1 cellular context compared by ENCODE assay signal in the genomic region with DNA sequence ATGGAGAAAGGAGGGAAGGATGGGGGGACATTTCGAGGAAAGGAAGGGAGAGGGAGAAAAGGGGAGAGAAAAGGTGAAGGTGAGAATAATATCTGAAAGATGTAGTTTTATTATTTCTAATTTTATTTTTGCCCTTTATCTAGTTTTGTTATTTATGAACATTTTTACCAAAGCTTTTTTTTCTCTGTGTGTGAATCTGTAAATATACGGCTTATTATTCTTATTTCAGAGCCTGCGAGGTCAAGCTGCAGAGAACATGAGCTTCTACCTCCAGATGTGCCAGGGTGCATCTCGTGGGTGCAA.
A peak's percentile ranks its signal among the peaks of the same experiment; 100 is the strongest.
TF ChIP-seq lines count a peak whose summit lies in the region.

No MANE protein-coding gene starts in this region.

TF ChIP-seq in K562, 482 proteins besides CTCF, POLR2A, EP300 and RAD21 (continued from another document):
- TF ChIP-seq, protein P1, sequence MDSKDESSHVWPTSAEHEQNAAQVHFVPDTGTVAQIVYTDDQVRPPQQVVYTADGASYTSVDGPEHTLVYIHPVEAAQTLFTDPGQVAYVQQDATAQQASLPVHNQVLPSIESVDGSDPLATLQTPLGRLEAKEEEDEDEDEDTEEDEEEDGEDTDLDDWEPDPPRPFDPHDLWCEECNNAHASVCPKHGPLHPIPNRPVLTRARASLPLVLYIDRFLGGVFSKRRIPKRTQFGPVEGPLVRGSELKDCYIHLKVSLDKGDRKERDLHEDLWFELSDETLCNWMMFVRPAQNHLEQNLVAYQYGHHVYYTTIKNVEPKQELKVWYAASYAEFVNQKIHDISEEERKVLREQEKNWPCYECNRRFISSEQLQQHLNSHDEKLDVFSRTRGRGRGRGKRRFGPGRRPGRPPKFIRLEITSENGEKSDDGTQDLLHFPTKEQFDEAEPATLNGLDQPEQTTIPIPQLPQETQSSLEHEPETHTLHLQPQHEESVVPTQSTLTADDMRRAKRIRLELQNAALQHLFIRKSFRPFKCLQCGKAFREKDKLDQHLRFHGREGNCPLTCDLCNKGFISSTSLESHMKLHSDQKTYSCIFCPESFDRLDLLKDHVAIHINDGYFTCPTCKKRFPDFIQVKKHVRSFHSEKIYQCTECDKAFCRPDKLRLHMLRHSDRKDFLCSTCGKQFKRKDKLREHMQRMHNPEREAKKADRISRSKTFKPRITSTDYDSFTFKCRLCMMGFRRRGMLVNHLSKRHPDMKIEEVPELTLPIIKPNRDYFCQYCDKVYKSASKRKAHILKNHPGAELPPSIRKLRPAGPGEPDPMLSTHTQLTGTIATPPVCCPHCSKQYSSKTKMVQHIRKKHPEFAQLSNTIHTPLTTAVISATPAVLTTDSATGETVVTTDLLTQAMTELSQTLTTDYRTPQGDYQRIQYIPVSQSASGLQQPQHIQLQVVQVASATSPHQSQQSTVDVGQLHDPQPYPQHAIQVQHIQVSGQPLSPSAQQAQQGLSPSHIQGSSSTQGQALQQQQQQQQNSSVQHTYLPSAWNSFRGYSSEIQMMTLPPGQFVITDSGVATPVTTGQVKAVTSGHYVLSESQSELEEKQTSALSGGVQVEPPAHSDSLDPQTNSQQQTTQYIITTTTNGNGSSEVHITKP (IDR thresholded peaks at IDR 0.05; ENCODE audit: partially characterized antibody) = no peak
- TF ChIP-seq MTA2 (IDR thresholded peaks at IDR 0.05; ENCODE audit: low read depth) (no peak), ZNF12 (CRISPR knock-in tag; IDR thresholded peaks at IDR 0.05) (no peak), NFATC3 (IDR thresholded peaks at IDR 0.05) (no peak), ATF1 (CRISPR knock-in tag; IDR thresholded peaks at IDR 0.05) (no peak), ATF1 (tag; IDR thresholded peaks at IDR 0.05) (peak; percentile 43), BCOR (IDR thresholded peaks at IDR 0.05) (0 out of 2 replicates have a peak, but pooled peaks have one; percentile 5), ZBTB7A (IDR thresholded peaks at IDR 0.05; ENCODE audit: borderline replicate concordance, control insufficient read depth, low read depth, low read length) (no peak), POLR2B (IDR thresholded peaks at IDR 0.05; ENCODE audit: low read depth, partially characterized antibody) (peak; percentile 1), SMARCA5 (IDR thresholded peaks at IDR 0.05) (0 out of 2 replicates have a peak, but pooled peaks have one; percentile 25), MAFF (IDR thresholded peaks at IDR 0.05; ENCODE audit: low read length) (no peak), LARP7 (IDR thresholded peaks at IDR 0.05) (no peak), ZNF445 (CRISPR knock-in tag; IDR thresholded peaks at IDR 0.05; ENCODE audit: low read depth) (no peak), NBN (IDR thresholded peaks at IDR 0.05; ENCODE audit: low read depth) (0 out of 2 replicates have a peak, but pooled peaks have one; percentile 11), TARDBP (IDR thresholded peaks at IDR 0.05) (no peak)
- TF ChIP-seq, protein P2, sequence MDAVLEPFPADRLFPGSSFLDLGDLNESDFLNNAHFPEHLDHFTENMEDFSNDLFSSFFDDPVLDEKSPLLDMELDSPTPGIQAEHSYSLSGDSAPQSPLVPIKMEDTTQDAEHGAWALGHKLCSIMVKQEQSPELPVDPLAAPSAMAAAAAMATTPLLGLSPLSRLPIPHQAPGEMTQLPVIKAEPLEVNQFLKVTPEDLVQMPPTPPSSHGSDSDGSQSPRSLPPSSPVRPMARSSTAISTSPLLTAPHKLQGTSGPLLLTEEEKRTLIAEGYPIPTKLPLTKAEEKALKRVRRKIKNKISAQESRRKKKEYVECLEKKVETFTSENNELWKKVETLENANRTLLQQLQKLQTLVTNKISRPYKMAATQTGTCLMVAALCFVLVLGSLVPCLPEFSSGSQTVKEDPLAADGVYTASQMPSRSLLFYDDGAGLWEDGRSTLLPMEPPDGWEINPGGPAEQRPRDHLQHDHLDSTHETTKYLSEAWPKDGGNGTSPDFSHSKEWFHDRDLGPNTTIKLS (IDR thresholded peaks at IDR 0.05; ENCODE audit: borderline replicate concordance, low read depth) = no peak; the same call in 1 of the 2 replicates
- TF ChIP-seq, protein P3, sequence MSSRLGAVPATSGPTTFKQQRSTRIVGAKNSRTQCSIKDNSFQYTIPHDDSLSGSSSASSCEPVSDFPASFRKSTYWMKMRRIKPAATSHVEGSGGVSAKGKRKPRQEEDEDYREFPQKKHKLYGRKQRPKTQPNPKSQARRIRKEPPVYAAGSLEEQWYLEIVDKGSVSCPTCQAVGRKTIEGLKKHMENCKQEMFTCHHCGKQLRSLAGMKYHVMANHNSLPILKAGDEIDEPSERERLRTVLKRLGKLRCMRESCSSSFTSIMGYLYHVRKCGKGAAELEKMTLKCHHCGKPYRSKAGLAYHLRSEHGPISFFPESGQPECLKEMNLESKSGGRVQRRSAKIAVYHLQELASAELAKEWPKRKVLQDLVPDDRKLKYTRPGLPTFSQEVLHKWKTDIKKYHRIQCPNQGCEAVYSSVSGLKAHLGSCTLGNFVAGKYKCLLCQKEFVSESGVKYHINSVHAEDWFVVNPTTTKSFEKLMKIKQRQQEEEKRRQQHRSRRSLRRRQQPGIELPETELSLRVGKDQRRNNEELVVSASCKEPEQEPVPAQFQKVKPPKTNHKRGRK (tag; IDR thresholded peaks at IDR 0.05) = peak; percentile 97
- TF ChIP-seq, protein P4, sequence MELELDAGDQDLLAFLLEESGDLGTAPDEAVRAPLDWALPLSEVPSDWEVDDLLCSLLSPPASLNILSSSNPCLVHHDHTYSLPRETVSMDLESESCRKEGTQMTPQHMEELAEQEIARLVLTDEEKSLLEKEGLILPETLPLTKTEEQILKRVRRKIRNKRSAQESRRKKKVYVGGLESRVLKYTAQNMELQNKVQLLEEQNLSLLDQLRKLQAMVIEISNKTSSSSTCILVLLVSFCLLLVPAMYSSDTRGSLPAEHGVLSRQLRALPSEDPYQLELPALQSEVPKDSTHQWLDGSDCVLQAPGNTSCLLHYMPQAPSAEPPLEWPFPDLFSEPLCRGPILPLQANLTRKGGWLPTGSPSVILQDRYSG (tag; conservative IDR thresholded peaks at IDR 0.05; ENCODE audit: low read depth) = no peak
- TF ChIP-seq, protein P5, sequence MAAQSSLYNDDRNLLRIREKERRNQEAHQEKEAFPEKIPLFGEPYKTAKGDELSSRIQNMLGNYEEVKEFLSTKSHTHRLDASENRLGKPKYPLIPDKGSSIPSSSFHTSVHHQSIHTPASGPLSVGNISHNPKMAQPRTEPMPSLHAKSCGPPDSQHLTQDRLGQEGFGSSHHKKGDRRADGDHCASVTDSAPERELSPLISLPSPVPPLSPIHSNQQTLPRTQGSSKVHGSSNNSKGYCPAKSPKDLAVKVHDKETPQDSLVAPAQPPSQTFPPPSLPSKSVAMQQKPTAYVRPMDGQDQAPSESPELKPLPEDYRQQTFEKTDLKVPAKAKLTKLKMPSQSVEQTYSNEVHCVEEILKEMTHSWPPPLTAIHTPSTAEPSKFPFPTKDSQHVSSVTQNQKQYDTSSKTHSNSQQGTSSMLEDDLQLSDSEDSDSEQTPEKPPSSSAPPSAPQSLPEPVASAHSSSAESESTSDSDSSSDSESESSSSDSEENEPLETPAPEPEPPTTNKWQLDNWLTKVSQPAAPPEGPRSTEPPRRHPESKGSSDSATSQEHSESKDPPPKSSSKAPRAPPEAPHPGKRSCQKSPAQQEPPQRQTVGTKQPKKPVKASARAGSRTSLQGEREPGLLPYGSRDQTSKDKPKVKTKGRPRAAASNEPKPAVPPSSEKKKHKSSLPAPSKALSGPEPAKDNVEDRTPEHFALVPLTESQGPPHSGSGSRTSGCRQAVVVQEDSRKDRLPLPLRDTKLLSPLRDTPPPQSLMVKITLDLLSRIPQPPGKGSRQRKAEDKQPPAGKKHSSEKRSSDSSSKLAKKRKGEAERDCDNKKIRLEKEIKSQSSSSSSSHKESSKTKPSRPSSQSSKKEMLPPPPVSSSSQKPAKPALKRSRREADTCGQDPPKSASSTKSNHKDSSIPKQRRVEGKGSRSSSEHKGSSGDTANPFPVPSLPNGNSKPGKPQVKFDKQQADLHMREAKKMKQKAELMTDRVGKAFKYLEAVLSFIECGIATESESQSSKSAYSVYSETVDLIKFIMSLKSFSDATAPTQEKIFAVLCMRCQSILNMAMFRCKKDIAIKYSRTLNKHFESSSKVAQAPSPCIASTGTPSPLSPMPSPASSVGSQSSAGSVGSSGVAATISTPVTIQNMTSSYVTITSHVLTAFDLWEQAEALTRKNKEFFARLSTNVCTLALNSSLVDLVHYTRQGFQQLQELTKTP (IDR thresholded peaks at IDR 0.05; ENCODE audit: low read depth in 1 of 2, partially characterized antibody in 2 of 2) = peak in 1 of 2 experiments; percentile 10
- TF ChIP-seq, protein P6, sequence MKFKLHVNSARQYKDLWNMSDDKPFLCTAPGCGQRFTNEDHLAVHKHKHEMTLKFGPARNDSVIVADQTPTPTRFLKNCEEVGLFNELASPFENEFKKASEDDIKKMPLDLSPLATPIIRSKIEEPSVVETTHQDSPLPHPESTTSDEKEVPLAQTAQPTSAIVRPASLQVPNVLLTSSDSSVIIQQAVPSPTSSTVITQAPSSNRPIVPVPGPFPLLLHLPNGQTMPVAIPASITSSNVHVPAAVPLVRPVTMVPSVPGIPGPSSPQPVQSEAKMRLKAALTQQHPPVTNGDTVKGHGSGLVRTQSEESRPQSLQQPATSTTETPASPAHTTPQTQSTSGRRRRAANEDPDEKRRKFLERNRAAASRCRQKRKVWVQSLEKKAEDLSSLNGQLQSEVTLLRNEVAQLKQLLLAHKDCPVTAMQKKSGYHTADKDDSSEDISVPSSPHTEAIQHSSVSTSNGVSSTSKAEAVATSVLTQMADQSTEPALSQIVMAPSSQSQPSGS (CRISPR knock-in tag; IDR thresholded peaks at IDR 0.05) = no peak
TF ChIP-seq in K562: peak in this region for 15.
